In the genomic region with DNA sequence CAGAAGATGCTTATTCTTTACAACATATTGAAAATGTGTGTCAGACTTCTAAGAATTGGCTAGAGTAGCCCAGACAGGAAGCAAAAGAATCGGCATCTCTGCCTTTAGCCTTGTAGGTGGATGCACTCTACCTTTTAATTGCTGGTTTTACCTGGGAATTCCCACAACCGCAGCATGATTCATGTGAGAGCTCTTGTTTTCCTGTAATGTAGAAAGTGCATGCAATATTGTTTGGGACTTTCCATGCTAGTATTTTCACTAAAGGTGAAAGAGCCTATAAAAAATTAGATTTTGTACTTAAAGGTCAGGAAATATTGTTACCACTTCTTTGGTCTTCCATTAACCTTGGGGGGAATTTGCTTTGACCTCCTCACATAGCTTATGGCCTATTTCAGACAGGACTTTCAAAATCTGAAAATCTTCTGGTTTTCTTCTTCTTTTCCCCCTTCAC, we compare ENCODE assay signal across 8 cellular contexts.
DNase-seq lines count a peak whose midpoint lies in the region; ATAC-seq, FAIRE-seq and TF ChIP-seq lines count a peak whose summit lies in the region.

No MANE protein-coding gene starts in this region.

- peak; percentile 52 for FAIRE-seq in GM12878 (lab: Jason Lieb, UNC)

- no peaks in the 10 kb centered on the region for H3K27me3 ChIP-seq in GM12878 (replicated peaks in 1 of 2; ENCODE audit: control insufficient read depth in 2 of 2, insufficient read depth in 2 of 2, low read length in 1 of 2)

- ATAC-seq in HG03432 (IDR thresholded peaks at IDR 0.05; ENCODE audit: unreplicated experiment) (peak; percentile 64), GM12878 (peak; percentile 78), omental fat pad (ENCODE audit: low FRiP score) (no peak)

- peak overlapping the region; percentile 4; the same call in 1 of the 2 replicates for H3K4me3 ChIP-seq in GM12878

- WGBS in GM12878 (ENCODE audit: insufficient coverage, insufficient replicate concordance, low lambda C conversion rate, missing lambda C conversion rate), result 0% methylated on average over 2 of the region's 2 CpGs

- TF ChIP-seq CTCF in GM13977 (IDR thresholded peaks at IDR 0.05; ENCODE audit: extremely low read depth, insufficient read depth, missing control alignments) (no peak), GM20000 (IDR thresholded peaks at IDR 0.05; ENCODE audit: extremely low read depth, missing control alignments) (no peak), GM12878 (IDR thresholded peaks at IDR 0.05 in 2 of 3, conservative IDR thresholded peaks at IDR 0.05 in 1 of 3; ENCODE audit: control insufficient read depth in 2 of 3, extremely low read depth in 1 of 3, insufficient read depth in 1 of 3, low read depth in 3 of 3, low read length in 3 of 3) (no peak), omental fat pad (IDR thresholded peaks at IDR 0.05) (no peak)

- no peaks in the 10 kb centered on the region; a peak in 1 of 4 replicates for H3K36me3 ChIP-seq in GM12878 (ENCODE audit: control insufficient read depth in 2 of 2, insufficient read depth in 2 of 2, low read length in 1 of 2)

- DNase-seq in GM13977 (ENCODE audit: low spot score), result peak; percentile 23
- peak; percentile 28 for DNase-seq in GM20000 (ENCODE audit: low spot score)
- peak; percentile 81 for DNase-seq in GM12878 (ENCODE audit: low read depth, low spot score)
- no peak for DNase-seq in islet precursor cell
- no peak for DNase-seq in NCI-H1436 (lab: John Stamatoyannopoulos, UW)
- DNase-seq in HuH-7.5 (ENCODE audit: low spot score), result no peak
- no peak for DNase-seq in omental fat pad (ENCODE audit: low spot score)

- TF ChIP-seq RAD21 in GM12878 (IDR thresholded peaks at IDR 0.05; ENCODE audit: insufficient read depth, low read depth, low read length), result no peak

- in situ Hi-C loops in GM13977 (cut with MboI; ENCODE audit: low pct_unique_long_range_greater_than_20kb, low sequenced_read_pairs, unreplicated experiment) (no loop called here), GM12878 (cut with MboI) (loop anchor here (10.0 to 25.0 kb wide), 2 partner anchors 55 to 772 kb away; a partner anchor contains a TSS)

- H3K4me2 ChIP-seq in GM12878 (ENCODE audit: control insufficient read depth, insufficient read depth), result peak overlapping the region; percentile 69

- RAD21 ChIA-PET in GM12878 (lab: Charles Lee; ENCODE audit: unreplicated experiment), result interaction anchor here (0.7 to 7.9 kb wide), 9 partner anchors 9 to 851 kb away, joined by 3 to 101 read pairs (median 5); no protein-coding TSS in a partner anchor

- H2AFZ ChIP-seq in GM12878 (ENCODE audit: control insufficient read depth, low read depth, low read length), result peak overlapping the region; percentile 71

- no peak for TF ChIP-seq POLR2A in GM12878 (IDR thresholded peaks at IDR 0.05; ENCODE audit: low read depth, low read length)

- no peaks in the 10 kb centered on the region for H4K20me1 ChIP-seq in GM12878 (ENCODE audit: control insufficient read depth, insufficient read depth)

- H3K4me1 ChIP-seq in GM12878 (ENCODE audit: control insufficient read depth, insufficient read depth, low read length), result peaks cover 24% of the 10 kb centered on the region

- peak; percentile 96 for TF ChIP-seq EP300 in GM12878 (IDR thresholded peaks at IDR 0.05; ENCODE audit: borderline replicate concordance in 1 of 2, control insufficient read depth in 1 of 2, low read depth in 2 of 2, low read length in 2 of 2)

- POLR2A ChIA-PET in GM12878 (lab: Charles Lee), result interaction anchor here (1.4 to 1.9 kb wide), 5 partner anchors 10 to 57 kb away, joined by 4 to 10 read pairs (median 8); no protein-coding TSS in a partner anchor

- CTCF ChIA-PET in GM12878 (lab: Yijun Ruan, JAX), result interaction anchor here (0.6 to 14.7 kb wide), 9 partner anchors 10 to 186 kb away, joined by 3 to 177 read pairs (median 4); no protein-coding TSS in a partner anchor

- no peaks in the 10 kb centered on the region for H3K79me2 ChIP-seq in GM12878 (ENCODE audit: control insufficient read depth, insufficient read depth, low read length)

- intact Hi-C loops in GM12878 (cut with micrococcal nuclease; ENCODE audit: unreplicated experiment), result loop anchor here (1.0 to 10.0 kb wide), 2 partner anchors 15 to 465 kb away; no protein-coding TSS in a partner anchor

- H3K27ac ChIP-seq in GM12878 (ENCODE audit: control insufficient read depth, insufficient read depth), result peak overlapping the region; percentile 82

- SMC1A ChIA-PET in GM12878 (lab: Charles Lee; ENCODE audit: uncharacterized antibody, unreplicated experiment), result interaction anchor here (1.1 to 15.0 kb wide), 11 partner anchors 9 to 64 kb away, joined by 4 to 204 read pairs (median 8); no protein-coding TSS in a partner anchor

- peak overlapping the region; percentile 49; the same call in 1 of the 2 replicates for H3K9ac ChIP-seq in GM12878 (ENCODE audit: control insufficient read depth, insufficient read depth, low read length)

- no TSS peak for BruUV-seq in GM12878 (replicated peaks; lab: Mats Ljungman, UMichigan)

- H3K9me3 ChIP-seq in GM12878 (replicated peaks; ENCODE audit: control insufficient read depth, insufficient read depth, low read length), result peaks cover 22% of the 10 kb centered on the region

TF ChIP-seq in GM12878, 131 proteins besides CTCF, POLR2A, EP300 and RAD21 (continues in another document):
- no peak for TF ChIP-seq MYC (IDR thresholded peaks at IDR 0.05; ENCODE audit: insufficient read depth, insufficient read length, insufficient replicate concordance, low read length, severe bottlenecking)
- peak; percentile 96 for TF ChIP-seq NFIC (IDR thresholded peaks at IDR 0.05; ENCODE audit: low read depth, low read length)
- peak; percentile 66; the same call in 1 of the 3 replicates for TF ChIP-seq POU2F2 (IDR thresholded peaks at IDR 0.05; ENCODE audit: borderline replicate concordance, low read depth, low read length)
- no peak for TF ChIP-seq LARP7 (IDR thresholded peaks at IDR 0.05)
- no peak for TF ChIP-seq NRF1 (conservative IDR thresholded peaks at IDR 0.05; ENCODE audit: low read depth, low read length)
- no peak for TF ChIP-seq POLR2AphosphoS2 (IDR thresholded peaks at IDR 0.05; ENCODE audit: low read depth, low read length)
- no peak for TF ChIP-seq SUPT20H (IDR thresholded peaks at IDR 0.05; ENCODE audit: borderline replicate concordance, control insufficient read depth, low read depth, low read length)
- no peak for TF ChIP-seq ZNF274 (IDR thresholded peaks at IDR 0.05; ENCODE audit: insufficient read depth, insufficient read length)
- peak; percentile 63; the same call in 1 of the 2 replicates for TF ChIP-seq POLR2AphosphoS5 (IDR thresholded peaks at IDR 0.05; ENCODE audit: low read length)
- no peak for TF ChIP-seq TARDBP (IDR thresholded peaks at IDR 0.05; ENCODE audit: borderline replicate concordance)
- TF ChIP-seq TBL1XR1 (IDR thresholded peaks at IDR 0.05; ENCODE audit: low read depth, low read length), result no peak
- peak; percentile 86; the same call in 1 of the 2 replicates for TF ChIP-seq CBX5 (IDR thresholded peaks at IDR 0.05; ENCODE audit: low read depth)
- TF ChIP-seq, protein P1, sequence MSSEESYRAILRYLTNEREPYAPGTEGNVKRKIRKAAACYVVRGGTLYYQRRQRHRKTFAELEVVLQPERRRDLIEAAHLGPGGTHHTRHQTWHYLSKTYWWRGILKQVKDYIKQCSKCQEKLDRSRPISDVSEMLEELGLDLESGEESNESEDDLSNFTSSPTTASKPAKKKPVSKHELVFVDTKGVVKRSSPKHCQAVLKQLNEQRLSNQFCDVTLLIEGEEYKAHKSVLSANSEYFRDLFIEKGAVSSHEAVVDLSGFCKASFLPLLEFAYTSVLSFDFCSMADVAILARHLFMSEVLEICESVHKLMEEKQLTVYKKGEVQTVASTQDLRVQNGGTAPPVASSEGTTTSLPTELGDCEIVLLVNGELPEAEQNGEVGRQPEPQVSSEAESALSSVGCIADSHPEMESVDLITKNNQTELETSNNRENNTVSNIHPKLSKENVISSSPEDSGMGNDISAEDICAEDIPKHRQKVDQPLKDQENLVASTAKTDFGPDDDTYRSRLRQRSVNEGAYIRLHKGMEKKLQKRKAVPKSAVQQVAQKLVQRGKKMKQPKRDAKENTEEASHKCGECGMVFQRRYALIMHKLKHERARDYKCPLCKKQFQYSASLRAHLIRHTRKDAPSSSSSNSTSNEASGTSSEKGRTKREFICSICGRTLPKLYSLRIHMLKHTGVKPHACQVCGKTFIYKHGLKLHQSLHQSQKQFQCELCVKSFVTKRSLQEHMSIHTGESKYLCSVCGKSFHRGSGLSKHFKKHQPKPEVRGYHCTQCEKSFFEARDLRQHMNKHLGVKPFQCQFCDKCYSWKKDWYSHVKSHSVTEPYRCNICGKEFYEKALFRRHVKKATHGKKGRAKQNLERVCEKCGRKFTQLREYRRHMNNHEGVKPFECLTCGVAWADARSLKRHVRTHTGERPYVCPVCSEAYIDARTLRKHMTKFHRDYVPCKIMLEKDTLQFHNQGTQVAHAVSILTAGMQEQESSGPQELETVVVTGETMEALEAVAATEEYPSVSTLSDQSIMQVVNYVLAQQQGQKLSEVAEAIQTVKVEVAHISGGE (CRISPR knock-in tag; IDR thresholded peaks at IDR 0.05), result no peak
- TF ChIP-seq, protein P2, sequence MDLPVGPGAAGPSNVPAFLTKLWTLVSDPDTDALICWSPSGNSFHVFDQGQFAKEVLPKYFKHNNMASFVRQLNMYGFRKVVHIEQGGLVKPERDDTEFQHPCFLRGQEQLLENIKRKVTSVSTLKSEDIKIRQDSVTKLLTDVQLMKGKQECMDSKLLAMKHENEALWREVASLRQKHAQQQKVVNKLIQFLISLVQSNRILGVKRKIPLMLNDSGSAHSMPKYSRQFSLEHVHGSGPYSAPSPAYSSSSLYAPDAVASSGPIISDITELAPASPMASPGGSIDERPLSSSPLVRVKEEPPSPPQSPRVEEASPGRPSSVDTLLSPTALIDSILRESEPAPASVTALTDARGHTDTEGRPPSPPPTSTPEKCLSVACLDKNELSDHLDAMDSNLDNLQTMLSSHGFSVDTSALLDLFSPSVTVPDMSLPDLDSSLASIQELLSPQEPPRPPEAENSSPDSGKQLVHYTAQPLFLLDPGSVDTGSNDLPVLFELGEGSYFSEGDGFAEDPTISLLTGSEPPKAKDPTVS (IDR thresholded peaks at IDR 0.05; ENCODE audit: low read depth, low read length), result no peak
- TF ChIP-seq EGR1 (IDR thresholded peaks at IDR 0.05; ENCODE audit: borderline replicate concordance in 1 of 2, low read depth in 2 of 2, low read length in 2 of 2), result no peak
- peak; percentile 80 for TF ChIP-seq BMI1 (IDR thresholded peaks at IDR 0.05; ENCODE audit: borderline replicate concordance)
- peak; percentile 29; the same call in 1 of the 2 replicates for TF ChIP-seq CREB1 (IDR thresholded peaks at IDR 0.05; ENCODE audit: low read depth)
- TF ChIP-seq SREBF2 (IDR thresholded peaks at IDR 0.05; ENCODE audit: low read length), result no peak
- TF ChIP-seq ASH2L (IDR thresholded peaks at IDR 0.05; ENCODE audit: borderline replicate concordance, low read depth), result no peak
- no peak for TF ChIP-seq JUND (IDR thresholded peaks at IDR 0.05; ENCODE audit: low read depth, low read length)
- peak; percentile 47 for TF ChIP-seq SP1 (IDR thresholded peaks at IDR 0.05; ENCODE audit: low read depth, low read length)

Comparison
In these comparisons a context has a peak if more than half of its experiments do, and no peak if none do; other contexts are left out.
1. DNase-seq: peak in GM13977 (single experiment), GM20000 (single experiment) and GM12878 (single experiment); none in islet precursor cell (single experiment), NCI-H1436 (single experiment), HuH-7.5 (single experiment) and omental fat pad (single experiment).